Comparison of ENCODE assay signal across 26 cellular contexts in genomic region chr2:29759342-29759741, GRCh38.
"Had no signal": no experiment of that assay in that cellular context is flagged by ENCODE, and none has a peak within 500 bp of the region (broad histone marks: within the 10 kb centered on the region; RNA-seq: fewer than 3 reads in every experiment).

No MANE protein-coding gene starts in this region.

- H3K9me3 ChIP-seq: ascending aorta, breast epithelium, gastrocnemius medialis, heart left ventricle had no signal

- DNase-seq: activated B cell treated with CpG ODN at 0.5 μM for 24 hours; activated CD4-positive, alpha-beta T cell treated with anti-CD3 and anti-CD28 coated beads for 48 hours; activated CD4-positive, alpha-beta T cell treated with anti-CD3 and anti-CD28 coated beads, Interleukin-2, amount 50 U/mL, for 1 hour; activated CD4-positive, alpha-beta T cell treated with anti-CD3 and anti-CD28 coated beads, Interleukin-2, amount 50 U/mL, for 48 hours; activated CD8-positive, alpha-beta memory T cell treated with anti-CD3 and anti-CD28 coated beads for 24 hours; activated CD8-positive, alpha-beta T cell treated with anti-CD3 and anti-CD28 coated beads for 36 hours; activated effector memory CD4-positive, alpha-beta T cell treated with anti-CD3 and anti-CD28 coated beads, Interleukin-2, amount 50 U/mL, for 16 hours; activated naive CD4-positive, alpha-beta T cell treated with anti-CD3 and anti-CD28 coated beads for 36 hours; activated naive CD8-positive, alpha-beta T cell treated with anti-CD3 and anti-CD28 coated beads for 36 hours; activated naive CD8-positive, alpha-beta T cell treated with anti-CD3 and anti-CD28 coated beads, Interleukin-2, amount 50 U/mL, for 24 hours; activated T-cell treated with anti-CD3 and anti-CD28 coated beads, Interleukin-2, amount 50 U/mL, for 1 hour; activated T-cell treated with anti-CD3 and anti-CD28 coated beads, Interleukin-2, amount 50 U/mL, for 48 hours; dorsolateral prefrontal cortex; effector memory CD4-positive, alpha-beta T cell; endodermal cell; foreskin keratinocyte; gastrocnemius medialis; glutamatergic neuron; heart left ventricle; T1000; WERI-Rb-1 had no signal

- H3K27ac ChIP-seq: ascending aorta, breast epithelium, coronary artery, dorsolateral prefrontal cortex, foreskin keratinocyte, gastrocnemius medialis, heart left ventricle, WERI-Rb-1 had no signal

- ATAC-seq: activated CD4-positive, CD25-positive, alpha-beta regulatory T cell treated with anti-CD3 and anti-CD28 coated beads, Interleukin-2, amount 50 U/mL, for 24 hours; activated CD8-positive, alpha-beta T cell treated with anti-CD3 and anti-CD28 coated beads for 36 hours; activated naive CD8-positive, alpha-beta T cell treated with anti-CD3 and anti-CD28 coated beads, Interleukin-2, amount 50 U/mL, for 24 hours; esophagus mucosa; foreskin keratinocyte; gastrocnemius medialis; heart left ventricle had no signal

- H3K36me3 ChIP-seq: ascending aorta, breast epithelium, gastrocnemius medialis, heart left ventricle, WERI-Rb-1 had no signal

- H3K4me3 ChIP-seq: ascending aorta, breast epithelium, coronary artery, dorsolateral prefrontal cortex, gastrocnemius medialis, heart left ventricle had no signal

- H3K4me1 ChIP-seq: ascending aorta, breast epithelium, foreskin keratinocyte, gastrocnemius medialis, heart left ventricle had no signal

- H3K27me3 ChIP-seq: ascending aorta, breast epithelium, foreskin keratinocyte, gastrocnemius medialis had no signal
